Comparison of ENCODE assay signal across 8 cellular contexts in genomic region chr17:28718317-28718672, GRCh38. TPM values are rescaled to one million over a fixed set of nuclear protein-coding genes. Genes with fewer than 3 reads are reported as not detected.
DNase-seq lines count a peak whose midpoint lies in the region; ATAC-seq, FAIRE-seq and TF ChIP-seq lines count a peak whose summit lies in the region.

No MANE protein-coding gene starts in this region.

- H2AFZ ChIP-seq in OCI-LY3 (ENCODE audit: low read depth, low read length) (no peak overlapping the region), H1 (ENCODE audit: low read length) (no peak overlapping the region), neuron (ENCODE audit: low read depth, low read length) (no peak overlapping the region)

- intact Hi-C loops in CD4-positive, alpha-beta memory T cell (cut with micrococcal nuclease): loop anchor here (2.0 to 5.0 kb wide), 2 partner anchors 71 to 424 kb away; no protein-coding TSS in a partner anchor
- intact Hi-C loops in lower leg skin (cut with DNase I; ENCODE audit: low total_unique reads): no loop called here

- H4K20me1 ChIP-seq in OCI-LY3 (ENCODE audit: insufficient read depth, low read length) (peaks cover 18% of the 10 kb centered on the region), H1 (replicated peaks in 1 of 2; ENCODE audit: control insufficient read depth in 1 of 2, insufficient read depth in 2 of 2, low read length in 2 of 2) (peaks cover 6 to 21% of the 10 kb centered on the region in 2 experiments)

- peaks cover 9 to 18% of the 10 kb centered on the region in 2 donors for H3K27me3 Mint-ChIP-seq in CD4-positive, alpha-beta memory T cell

- H3K79me2 ChIP-seq in OCI-LY3 (ENCODE audit: low read length): peaks cover 42% of the 10 kb centered on the region
- H3K79me2 ChIP-seq in H1 (ENCODE audit: control insufficient read depth in 1 of 2, insufficient read depth in 2 of 2, low read length in 2 of 2): peaks cover 8 to 53% of the 10 kb centered on the region in 2 experiments

- H3K36me3 ChIP-seq in CD4-positive, alpha-beta memory T cell (ENCODE audit: insufficient read depth, low read length): peaks cover 22% of the 10 kb centered on the region
- peaks cover 31% of the 10 kb centered on the region for H3K36me3 ChIP-seq in OCI-LY3 (replicated peaks; ENCODE audit: low read depth, low read length)
- H3K36me3 ChIP-seq in H1 (ENCODE audit: control insufficient read depth in 2 of 4, insufficient read depth in 4 of 4, low read length in 3 of 4): peaks cover 23 to 49% (median 37%) of the 10 kb centered on the region in 4 experiments
- peaks cover 46% of the 10 kb centered on the region for H3K36me3 ChIP-seq in neuron (ENCODE audit: insufficient read depth, low read length)

- H2BK12ac ChIP-seq in H1 (ENCODE audit: low read depth, low read length): peak overlapping the region; percentile 75

- H3K14ac ChIP-seq in H1 (ENCODE audit: insufficient read length): no peak overlapping the region

- H2BK20ac ChIP-seq in H1 (ENCODE audit: low read length): peak overlapping the region; percentile 56; the same call in 1 of the 2 replicates

- no peak overlapping the region for H3K4me3 ChIP-seq in CD4-positive, alpha-beta memory T cell (ENCODE audit: low read length in 2 of 2)
- no peak overlapping the region for H3K4me3 ChIP-seq in OCI-LY3 (ENCODE audit: low read length)
- peak overlapping the region; percentile 95 to 100 (median 98) for H3K4me3 ChIP-seq in H1 (ENCODE audit: extremely low read depth in 1 of 4, insufficient read depth in 2 of 4, low read depth in 3 of 4, low read length in 4 of 4)
- peak overlapping the region; percentile 86 for H3K4me3 ChIP-seq in neuron (ENCODE audit: low read length)
- H3K4me3 ChIP-seq in lower leg skin (ENCODE audit: low read depth, poor library complexity, severe bottlenecking): no peak overlapping the region

- H3K9me3 ChIP-seq in CD4-positive, alpha-beta memory T cell (ENCODE audit: control insufficient read depth in 1 of 2, low read length in 2 of 2): no peaks in the 10 kb centered on the region
- H3K9me3 ChIP-seq in OCI-LY3 (ENCODE audit: insufficient read depth, low read length) (no peaks in the 10 kb centered on the region), H1 (ENCODE audit: insufficient read depth in 2 of 2, low read depth in 1 of 2, low read length in 1 of 2) (no peaks in the 10 kb centered on the region), neuron (ENCODE audit: low read length) (no peaks in the 10 kb centered on the region)

- TF ChIP-seq POLR2A in H1 (IDR thresholded peaks at IDR 0.05; ENCODE audit: control extremely low read depth in 1 of 2, low read depth in 2 of 2, low read length in 2 of 2): no peak; a peak in 1 of 3 replicates
- TF ChIP-seq POLR2A in lower leg skin (IDR thresholded peaks at IDR 0.05): no peak

- H2AK5ac ChIP-seq in H1 (ENCODE audit: low read depth, low read length): peak overlapping the region; percentile 68

- H3K4ac ChIP-seq in H1 (replicated peaks; ENCODE audit: insufficient read length, low read depth, low read length): peak overlapping the region; percentile 98

- ATAC-seq in HG02642 (IDR thresholded peaks at IDR 0.05; ENCODE audit: poor library complexity, unreplicated experiment): no peak

- H4K91ac ChIP-seq in H1 (replicated peaks; ENCODE audit: insufficient read length, low read length): peak overlapping the region; percentile 76

- peak overlapping the region; percentile 99 for H3K18ac ChIP-seq in H1 (ENCODE audit: extremely low read depth, low read length)

- TF ChIP-seq RAD21 in H1 (IDR thresholded peaks at IDR 0.05 in 1 of 2, conservative IDR thresholded peaks at IDR 0.05 in 1 of 2; ENCODE audit: low read depth in 2 of 2, low read length in 2 of 2): no peak

- TF ChIP-seq CTCF in OCI-LY3 (IDR thresholded peaks at IDR 0.05; ENCODE audit: low read depth, low read length) (no peak), H1 (IDR thresholded peaks at IDR 0.05; ENCODE audit: control extremely low read depth in 1 of 3, insufficient read depth in 1 of 3, low read depth in 1 of 3, low read length in 3 of 3) (no peak), lower leg skin (IDR thresholded peaks at IDR 0.05) (no peak), GM10248 (IDR thresholded peaks at IDR 0.05; ENCODE audit: control extremely low read depth, extremely low read depth, low read depth, missing control alignments) (no peak)

- H2BK5ac ChIP-seq in H1 (ENCODE audit: low read depth, low read length): peak overlapping the region; percentile 99

- H3K27me3 ChIP-seq in CD4-positive, alpha-beta memory T cell (ENCODE audit: insufficient read depth, low read length): peaks cover 11% of the 10 kb centered on the region
- H3K27me3 ChIP-seq in OCI-LY3 (ENCODE audit: low read depth, low read length) (no peaks in the 10 kb centered on the region; the same call in 1 of the 2 replicates), H1 (replicated peaks in 1 of 4; ENCODE audit: control insufficient read depth in 3 of 4, extremely low read depth in 1 of 4, insufficient read depth in 3 of 4, low read length in 3 of 4) (no peaks in the 10 kb centered on the region), neuron (ENCODE audit: insufficient read depth, low read length) (no peaks in the 10 kb centered on the region)

- H3K23ac ChIP-seq in H1 (ENCODE audit: insufficient read length): no peak overlapping the region

- DNase-seq in CD4-positive, alpha-beta memory T cell: no peak
- DNase-seq in H1 (ENCODE audit: low read depth in 1 of 2, low spot score in 2 of 2) (no peak), lower leg skin (ENCODE audit: low spot score in 2 of 2) (no peak), middle frontal gyrus (ENCODE audit: extremely low spot score, low spot score) (no peak), GM10248 (ENCODE audit: extremely low spot score) (no peak)

- peaks cover 13% of the 10 kb centered on the region; the same call in 1 of the 2 replicates for H3K79me1 ChIP-seq in H1 (ENCODE audit: low read depth, low read length)

- peak overlapping the region; percentile 19; the same call in 1 of the 2 replicates for H2BK15ac ChIP-seq in H1 (ENCODE audit: low read length)

- peaks cover 44% of the 10 kb centered on the region for H3K4me1 ChIP-seq in CD4-positive, alpha-beta memory T cell (ENCODE audit: insufficient read depth, low read length)
- H3K4me1 ChIP-seq in OCI-LY3 (ENCODE audit: low read length) (peaks cover 21% of the 10 kb centered on the region), H1 (replicated peaks in 1 of 4; ENCODE audit: control insufficient read depth in 3 of 4, insufficient read depth in 4 of 4, low read length in 3 of 4) (peaks cover 3 to 12% (median 6%) of the 10 kb centered on the region in 4 experiments), neuron (ENCODE audit: insufficient read depth, low read length) (peaks cover 52% of the 10 kb centered on the region)

- no peak overlapping the region for H4K8ac ChIP-seq in H1 (ENCODE audit: extremely low read depth, insufficient read depth, low read length)

- H3K36me3 Mint-ChIP-seq in CD4-positive, alpha-beta memory T cell: peaks cover 25 to 31% of the 10 kb centered on the region in 2 donors

- no peak overlapping the region for H3K27ac ChIP-seq in CD4-positive, alpha-beta memory T cell (ENCODE audit: low read depth, low read length)
- H3K27ac ChIP-seq in OCI-LY3 (ENCODE audit: low read length): no peak overlapping the region
- peak overlapping the region; percentile 74 for H3K27ac ChIP-seq in H1 (ENCODE audit: low read depth, low read length)

- H3K9me3 Mint-ChIP-seq in CD4-positive, alpha-beta memory T cell: no peaks in the 10 kb centered on the region

- H3K23me2 ChIP-seq in H1 (ENCODE audit: low read depth, low read length): peaks cover 19% of the 10 kb centered on the region

- H2BK120ac ChIP-seq in H1 (replicated peaks; ENCODE audit: low read depth, low read length): peak overlapping the region; percentile 96

- H3K56ac ChIP-seq in H1 (replicated peaks; ENCODE audit: insufficient read length, low read depth, low read length): peak overlapping the region; percentile 18

- FAIRE-seq in H1 (lab: Jason Lieb, UNC): no peak

- CTCF ChIA-PET in CD4-positive, alpha-beta memory T cell (lab: Charles Lee; ENCODE audit: partially characterized antibody): interaction anchor here (1.4 to 2.2 kb wide), 2 partner anchors 10 to 71 kb away, joined by 3 to 10 read pairs; partner anchors contain the start of gene NEK8
- CTCF ChIA-PET in H1 (lab: Charles Lee; ENCODE audit: partially characterized antibody): no interaction called here
- CTCF ChIA-PET in GM10248 (lab: Yijun Ruan, JAX): no interaction called here

- peak overlapping the region; percentile 95 for H4K5ac ChIP-seq in H1 (ENCODE audit: insufficient read length, low read depth, low read length)

- peak overlapping the region; percentile 20 to 71 (median 51) for H3K4me3 Mint-ChIP-seq in CD4-positive, alpha-beta memory T cell

- POLR2A ChIA-PET in CD4-positive, alpha-beta memory T cell (lab: Charles Lee; ENCODE audit: partially characterized antibody): interaction anchor here (1.2 to 3.5 kb wide), 2 partner anchors 10 to 71 kb away, joined by 4 to 75 read pairs; partner anchors contain the start of gene NEK8
- POLR2A ChIA-PET in H1 (lab: Charles Lee; ENCODE audit: partially characterized antibody): interaction anchor here (2.3 to 17.6 kb wide), 3 partner anchors 10 to 73 kb away, joined by 8 to 813 read pairs (median 39); partner anchors contain the start of genes BLTP2, NEK8 and TRAF4
- POLR2A ChIA-PET in GM10248 (lab: Yijun Ruan, JAX): no interaction called here

- H3K9ac ChIP-seq in OCI-LY3 (ENCODE audit: low read length) (no peak overlapping the region), H1 (replicated peaks in 1 of 4; ENCODE audit: extremely low read depth in 1 of 4, low read depth in 3 of 4, low read length in 3 of 4) (peak overlapping the region; percentile 56 to 78 (median 68))

- no peak for TF ChIP-seq EP300 in H1 (IDR thresholded peaks at IDR 0.05; ENCODE audit: borderline replicate concordance in 1 of 2, low read depth in 2 of 2, low read length in 2 of 2)

- H3K27ac Mint-ChIP-seq in CD4-positive, alpha-beta memory T cell: peak overlapping the region in 5 of 7 donors; percentile 52 to 96 (median 74)

- WGBS in H1 (ENCODE audit: extremely low coverage in 1 of 2, insufficient coverage in 1 of 2, insufficient read length in 1 of 2, insufficient replicate concordance in 2 of 2, low coverage in 1 of 2, low lambda C conversion rate in 2 of 2, missing lambda C conversion rate in 1 of 2), 2 experiments: 0% methylated on average over 9 of the region's 11 CpGs; no CpG with 5 or more reads in 1 of the 2 experiments
- WGBS in lower leg skin, 2 donors: 13 to 16% methylated on average over 11 of the region's 11 CpGs

- H3K4me2 ChIP-seq in OCI-LY3 (ENCODE audit: low read length) (peak overlapping the region; percentile 11; the same call in 1 of the 2 replicates), H1 (ENCODE audit: insufficient read depth in 1 of 2, low read depth in 2 of 2, low read length in 2 of 2) (peak overlapping the region; percentile 87 to 99)

- peaks cover 24 to 49% (median 37%) of the 10 kb centered on the region in 4 donors for H3K4me1 Mint-ChIP-seq in CD4-positive, alpha-beta memory T cell

RNA-seq across cellular contexts. Expression of gene RAB34, which starts 0.6 kb away (rescaled TPM):
- 1 to 10 TPM; 4.0 to 6.3 TPM for total RNA-seq in CD4-positive, alpha-beta memory T cell
- 1 to 10 TPM; 3.0 to 8.7 TPM for polyA plus RNA-seq in CD4-positive, alpha-beta memory T cell
- total RNA-seq in H1 (2021; fragmentation: NEBNext Ultra II Directional; extraction: Animal tissue kit (Norgen Biotek cat#: 25700)): 236 and 237 TPM in 2 replicates
- 305 and 317 TPM in 2 replicates for polyA plus RNA-seq in H1 (2011; rRNA removed)
- polyA plus RNA-seq in H1 (2011; cell fraction: cytosol; rRNA removed): 271 TPM
- polyA plus RNA-seq in H1 (2011; cell fraction: nucleus; rRNA removed): 400 TPM
- polyA plus RNA-seq in H1 (2012, experiment 1 of 2): 251 to 292 TPM (median 264 TPM) in 4 replicates
- 494 TPM for polyA plus RNA-seq in H1 (2012, experiment 2 of 2)
- polyA plus RNA-seq in H1 (2013, experiment 1 of 2): 193 TPM
- polyA plus RNA-seq in H1 (2013, experiment 2 of 2): 187 TPM
- polyA minus RNA-seq in H1 (2011; rRNA and poly(A)+ RNA removed): 277 and 302 TPM in 2 replicates
- polyA minus RNA-seq in H1 (2011; cell fraction: cytosol; rRNA and poly(A)+ RNA removed): 114 TPM
- polyA minus RNA-seq in H1 (2011; cell fraction: nucleus; rRNA and poly(A)+ RNA removed): 81.9 TPM
- total RNA-seq in lower leg skin: 100 to 1,000 TPM in 2 of 4 donors, 10 to 100 TPM in 2; 76.6 to 138 (median 103) TPM

RNA-seq across cellular contexts. Expression of gene RPL23A, which starts 1.5 kb away (rescaled TPM):
- total RNA-seq in CD4-positive, alpha-beta memory T cell: 1,000 to 10,000 TPM; 3,285 to 3,424 TPM
- polyA plus RNA-seq in CD4-positive, alpha-beta memory T cell: 1,000 to 10,000 TPM; 5,402 to 5,583 TPM
- 2,145 and 2,163 TPM in 2 replicates for total RNA-seq in H1 (2021; fragmentation: NEBNext Ultra II Directional; extraction: Animal tissue kit (Norgen Biotek cat#: 25700))
- 884 and 1,227 TPM in 2 replicates for polyA plus RNA-seq in H1 (2011; rRNA removed)
- polyA plus RNA-seq in H1 (2011; cell fraction: cytosol; rRNA removed): 1,258 TPM
- 306 TPM for polyA plus RNA-seq in H1 (2011; cell fraction: nucleus; rRNA removed)
- 2,135 to 2,354 TPM (median 2,206 TPM) in 4 replicates for polyA plus RNA-seq in H1 (2012, experiment 1 of 2)
- polyA plus RNA-seq in H1 (2012, experiment 2 of 2): 1,447 TPM
- polyA plus RNA-seq in H1 (2013, experiment 1 of 2): 3,898 TPM
- polyA plus RNA-seq in H1 (2013, experiment 2 of 2): 3,934 TPM
- 698 and 961 TPM in 2 replicates for polyA minus RNA-seq in H1 (2011; rRNA and poly(A)+ RNA removed)
- polyA minus RNA-seq in H1 (2011; cell fraction: cytosol; rRNA and poly(A)+ RNA removed): 469 TPM
- 493 TPM for polyA minus RNA-seq in H1 (2011; cell fraction: nucleus; rRNA and poly(A)+ RNA removed)
- 100 to 1,000 TPM; 538 to 966 (median 735) TPM for total RNA-seq in lower leg skin

RNA-seq across cellular contexts. Expression of gene PROCA1, which starts 6.6 kb away (rescaled TPM):
- 10 to 100 TPM; 14.3 to 17.4 TPM for total RNA-seq in CD4-positive, alpha-beta memory T cell
- polyA plus RNA-seq in CD4-positive, alpha-beta memory T cell: 1 to 10 TPM in 1 of 2 donors, under 1 TPM in 1; 0.12 to 1.4 TPM
- total RNA-seq in H1 (2021; fragmentation: NEBNext Ultra II Directional; extraction: Animal tissue kit (Norgen Biotek cat#: 25700)): 17.8 and 21.2 TPM in 2 replicates
- polyA plus RNA-seq in H1 (2011; rRNA removed): 26.3 and 42.3 TPM in 2 replicates
- polyA plus RNA-seq in H1 (2011; cell fraction: cytosol; rRNA removed): 47.1 TPM
- polyA plus RNA-seq in H1 (2011; cell fraction: nucleus; rRNA removed): 78.8 TPM
- polyA plus RNA-seq in H1 (2012, experiment 1 of 2): 21.7 to 36.5 TPM (median 29.5 TPM) in 4 replicates
- polyA plus RNA-seq in H1 (2012, experiment 2 of 2): 9.9 TPM
- 33.5 TPM for polyA plus RNA-seq in H1 (2013, experiment 1 of 2)
- polyA plus RNA-seq in H1 (2013, experiment 2 of 2): 30.2 TPM
- polyA minus RNA-seq in H1 (2011; rRNA and poly(A)+ RNA removed): 8.5 and 15.4 TPM in 2 replicates
- polyA minus RNA-seq in H1 (2011; cell fraction: cytosol; rRNA and poly(A)+ RNA removed): 7.4 TPM
- polyA minus RNA-seq in H1 (2011; cell fraction: nucleus; rRNA and poly(A)+ RNA removed): 19.6 TPM
- total RNA-seq in lower leg skin: 1 to 10 TPM in 3 of 4 donors, not detected in 1; 1.0 to 3.7 (median 3.3) TPM

RNA-seq across cellular contexts. Expression of gene TLCD1, which starts 7.7 kb away (rescaled TPM):
- total RNA-seq in CD4-positive, alpha-beta memory T cell: 1 to 10 TPM; 1.0 to 2.2 TPM
- under 1 TPM in 1 of 2 donors, not detected in 1; 0.52 TPM for polyA plus RNA-seq in CD4-positive, alpha-beta memory T cell
- total RNA-seq in H1 (2021; fragmentation: NEBNext Ultra II Directional; extraction: Animal tissue kit (Norgen Biotek cat#: 25700)): 40.7 and 45.3 TPM in 2 replicates
- 101 and 128 TPM in 2 replicates for polyA plus RNA-seq in H1 (2011; rRNA removed)
- polyA plus RNA-seq in H1 (2011; cell fraction: cytosol; rRNA removed): 68.5 TPM
- polyA plus RNA-seq in H1 (2011; cell fraction: nucleus; rRNA removed): 49.5 TPM
- 52.1 to 60.3 TPM (median 56.3 TPM) in 4 replicates for polyA plus RNA-seq in H1 (2012, experiment 1 of 2)
- polyA plus RNA-seq in H1 (2012, experiment 2 of 2): 75.5 TPM
- 78.2 TPM for polyA plus RNA-seq in H1 (2013, experiment 1 of 2)
- polyA plus RNA-seq in H1 (2013, experiment 2 of 2): 86.3 TPM
- polyA minus RNA-seq in H1 (2011; rRNA and poly(A)+ RNA removed): 56.0 and 64.2 TPM in 2 replicates
- 19.7 TPM for polyA minus RNA-seq in H1 (2011; cell fraction: cytosol; rRNA and poly(A)+ RNA removed)
- polyA minus RNA-seq in H1 (2011; cell fraction: nucleus; rRNA and poly(A)+ RNA removed): 40.5 TPM
- total RNA-seq in lower leg skin: 10 to 100 TPM in 3 of 4 donors, 1 to 10 TPM in 1; 9.4 to 33.6 (median 23.5) TPM

RNA-seq across cellular contexts. Expression of gene NEK8, which starts 10.3 kb away (rescaled TPM):
- 10 to 100 TPM; 11.4 to 13.8 TPM for total RNA-seq in CD4-positive, alpha-beta memory T cell
- polyA plus RNA-seq in CD4-positive, alpha-beta memory T cell: 1 to 10 TPM; 1.9 to 4.5 TPM
- total RNA-seq in H1 (2021; fragmentation: NEBNext Ultra II Directional; extraction: Animal tissue kit (Norgen Biotek cat#: 25700)): 14.9 and 16.8 TPM in 2 replicates
- polyA plus RNA-seq in H1 (2011; rRNA removed): 23.3 and 23.4 TPM in 2 replicates
- polyA plus RNA-seq in H1 (2011; cell fraction: cytosol; rRNA removed): 30.0 TPM
- polyA plus RNA-seq in H1 (2011; cell fraction: nucleus; rRNA removed): 57.5 TPM
- 19.9 to 22.9 TPM (median 20.6 TPM) in 4 replicates for polyA plus RNA-seq in H1 (2012, experiment 1 of 2)
- polyA plus RNA-seq in H1 (2012, experiment 2 of 2): 12.2 TPM
- polyA plus RNA-seq in H1 (2013, experiment 1 of 2): 12.7 TPM
- 10.6 TPM for polyA plus RNA-seq in H1 (2013, experiment 2 of 2)
- 57.7 and 64.5 TPM in 2 replicates for polyA minus RNA-seq in H1 (2011; rRNA and poly(A)+ RNA removed)
- polyA minus RNA-seq in H1 (2011; cell fraction: cytosol; rRNA and poly(A)+ RNA removed): 11.2 TPM
- polyA minus RNA-seq in H1 (2011; cell fraction: nucleus; rRNA and poly(A)+ RNA removed): 46.1 TPM
- 1 to 10 TPM; 2.1 to 9.5 (median 4.4) TPM for total RNA-seq in lower leg skin

Comparison
In these comparisons a context has a peak if more than half of its experiments do, and no peak if none do; other contexts are left out.
1. H3K4me3 ChIP-seq: peak in H1 (4 of 4) and neuron (single experiment); none in CD4-positive, alpha-beta memory T cell (0 of 2), OCI-LY3 (single experiment) and lower leg skin (single experiment).
2. RNA of gene RAB34, which starts 0.6 kb away (total RNA-seq): 236 to 237 TPM in H1 and 76.6 to 138 TPM in lower leg skin; 4.0 to 6.3 TPM in CD4-positive, alpha-beta memory T cell; every median in the first group is over 10 times any median in the second.